ENCODE assay signal across 9 cellular contexts in the genomic region with DNA sequence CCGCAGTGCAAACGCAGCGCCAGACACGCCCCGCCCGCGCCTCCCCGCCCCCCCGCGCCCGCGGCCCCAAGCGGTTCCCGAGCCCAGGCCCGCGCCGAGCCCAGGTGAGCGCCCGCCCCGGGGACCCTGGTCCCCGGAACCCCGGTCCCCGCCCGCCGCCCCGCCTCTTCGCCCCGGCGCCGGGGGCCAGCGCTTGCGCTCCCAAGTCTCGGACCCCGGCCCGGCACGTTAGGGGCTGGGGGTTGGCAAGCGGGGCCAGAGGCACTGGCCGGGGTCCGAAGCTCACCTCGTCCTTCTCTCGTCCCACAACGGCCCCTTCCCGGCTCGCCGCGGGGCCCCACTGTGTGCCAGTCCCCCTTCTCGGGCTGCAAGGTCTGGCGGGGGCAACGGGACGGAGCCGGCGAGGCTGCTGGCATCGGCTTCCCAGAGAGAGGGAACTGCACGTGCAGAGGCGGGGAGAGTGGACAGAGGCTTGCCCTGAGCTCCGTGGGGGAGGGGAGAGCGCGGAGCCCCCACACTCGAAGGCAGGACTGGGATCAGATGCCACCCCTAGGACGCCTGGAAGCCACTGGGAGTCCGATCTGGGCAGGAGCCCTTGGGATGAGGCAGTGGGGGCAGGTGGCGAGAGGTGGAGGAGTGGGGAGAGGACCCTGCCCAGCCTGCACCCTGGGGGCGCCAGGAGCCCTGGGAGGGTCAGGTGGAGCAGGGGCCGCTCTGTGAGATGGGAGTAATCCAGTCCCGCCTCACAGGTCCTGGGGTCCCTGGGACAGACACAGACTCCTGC. TPM values are rescaled to one million over a fixed set of nuclear protein-coding genes. Genes with fewer than 3 reads are reported as not detected.
DNase-seq lines count a peak whose midpoint lies in the region; ATAC-seq and TF ChIP-seq lines count a peak whose summit lies in the region.
"Had no signal": no experiment of that assay in that cellular context is flagged by ENCODE, and none has a peak within 500 bp of the region (broad histone marks: within the 10 kb centered on the region; RNA-seq: fewer than 3 reads in every experiment).

No MANE protein-coding gene starts in this region.

- intact Hi-C loops in CD14-positive monocyte (cut with micrococcal nuclease) = loop anchor here in 1 of 2 donors (10.0 kb wide), 1 partner anchor 60 kb away; no protein-coding TSS in a partner anchor
- intact Hi-C loops in heart right ventricle (cut with DNase I) = loop anchor here in 1 of 10 donors (10.0 kb wide), 2 partner anchors 50 to 90 kb away; partner anchors contain the start of gene CRKL
- intact Hi-C loops in prostate gland (cut with DNase I) = no loop called here
- intact Hi-C loops in lower leg skin (cut with DNase I; ENCODE audit: low total_unique reads) = no loop called here

- H3K36me3 ChIP-seq in heart right ventricle = no peaks in the 10 kb centered on the region
- no peaks in the 10 kb centered on the region for H3K36me3 ChIP-seq in prostate gland

- ATAC-seq in T-helper 17 cell = peak; percentile 54
- ATAC-seq in heart right ventricle = peak in 1 of 8 donors; percentile 14
- no peak for ATAC-seq in GM21723 (IDR thresholded peaks at IDR 0.05; ENCODE audit: unreplicated experiment)

- H3K27ac Mint-ChIP-seq in CD14-positive monocyte (no peak overlapping the region), T-helper 17 cell (no peak overlapping the region)

- DNase-seq in CD14-positive monocyte (ENCODE audit: low spot score) = no peak
- DNase-seq in T-helper 17 cell = no peak
- no peak for DNase-seq in heart right ventricle
- no peak for DNase-seq in prostate gland (ENCODE audit: low spot score)
- DNase-seq in DMS153 treated with DMSO at 0.1 percent for 48 hours (lab: John Stamatoyannopoulos, UW; ENCODE audit: unreplicated experiment) = no peak
- DNase-seq in LoVo (ENCODE audit: low spot score) = no peak
- DNase-seq in lower leg skin (ENCODE audit: low spot score in 2 of 2) = no peak

- peaks cover 0 to 9% (median 0%) of the 10 kb centered on the region in 7 donors for H3K9me3 Mint-ChIP-seq in CD14-positive monocyte

- H3K4me1 Mint-ChIP-seq in CD14-positive monocyte (peaks cover 59% of the 10 kb centered on the region), T-helper 17 cell (peaks cover 12% of the 10 kb centered on the region)

- H3K4me1 ChIP-seq in heart right ventricle (peaks cover 3 to 30% (median 10%) of the 10 kb centered on the region in 9 donors), prostate gland (replicated peaks) (no peaks in the 10 kb centered on the region)

- H3K36me3 Mint-ChIP-seq in CD14-positive monocyte (peaks cover 16% of the 10 kb centered on the region in 2 donors), T-helper 17 cell (ENCODE audit: low read depth) (no peaks in the 10 kb centered on the region)

- H3K4me3 Mint-ChIP-seq in CD14-positive monocyte (peak overlapping the region; percentile 71 to 80), T-helper 17 cell (peak overlapping the region; percentile 76)

- peaks cover 0 to 36% (median 16%) of the 10 kb centered on the region in 7 donors for H3K27me3 ChIP-seq in heart right ventricle
- H3K27me3 ChIP-seq in prostate gland (replicated peaks; ENCODE audit: insufficient read depth) = no peaks in the 10 kb centered on the region

- 10 to 16% methylated on average over 35 to 61 of the region's 65 CpGs for WGBS in heart right ventricle, 2 donors
- 18% methylated on average over 29 of the region's 65 CpGs for WGBS in prostate gland
- WGBS in lower leg skin, 2 donors = 16 to 20% methylated on average over 24 to 29 of the region's 65 CpGs

- TF ChIP-seq CTCF in CD14-positive monocyte (IDR thresholded peaks at IDR 0.05) (no peak), heart right ventricle (IDR thresholded peaks at IDR 0.05) (no peak), prostate gland (IDR thresholded peaks at IDR 0.05) (no peak), lower leg skin (IDR thresholded peaks at IDR 0.05) (no peak)

- H3K9me3 ChIP-seq in T-helper 17 cell (ENCODE audit: control insufficient read depth, low read length, poor library complexity, severe bottlenecking) (no peaks in the 10 kb centered on the region), heart right ventricle (no peaks in the 10 kb centered on the region), prostate gland (no peaks in the 10 kb centered on the region)

- no peak overlapping the region for H3K27ac ChIP-seq in heart right ventricle
- H3K27ac ChIP-seq in prostate gland = no peak overlapping the region

- H3K4me3 ChIP-seq in heart right ventricle (peak overlapping the region in 9 of 10 donors; percentile 36 to 48 (median 42)), prostate gland (peak overlapping the region; percentile 27 to 40), lower leg skin (ENCODE audit: low read depth, poor library complexity, severe bottlenecking) (no peak overlapping the region)

- TF ChIP-seq POLR2A in prostate gland (IDR thresholded peaks at IDR 0.05) = no peak
- no peak for TF ChIP-seq POLR2A in lower leg skin (IDR thresholded peaks at IDR 0.05)

- H3K27me3 Mint-ChIP-seq in CD14-positive monocyte (ENCODE audit: low read depth in 3 of 3) (peaks cover 18 to 29% (median 26%) of the 10 kb centered on the region in 3 donors), T-helper 17 cell (peaks cover 5% of the 10 kb centered on the region)

RNA-seq across cellular contexts. Expression of gene AIFM3, which starts 1.8 kb away (rescaled TPM):
- polyA plus RNA-seq in CD14-positive monocyte = 1 to 10 TPM; 2.1 to 2.3 TPM
- total RNA-seq in T-helper 17 cell = 1 to 10 TPM in 1 of 2 donors, under 1 TPM in 1; 0.34 to 1.2 TPM
- total RNA-seq in heart right ventricle = 1 to 10 TPM in 3 of 10 donors, under 1 TPM in 6, not detected in 1; 0.24 to 1.5 (median 0.50) TPM
- polyA plus RNA-seq in heart right ventricle = 1 to 10 TPM in 1 of 2 donors, under 1 TPM in 1; 0.29 to 1.5 TPM
- total RNA-seq in prostate gland = 1 to 10 TPM; 1.4 to 1.8 TPM
- 1 to 10 TPM in 2 of 4 donors, under 1 TPM in 1, not detected in 1; 0.15 to 3.7 (median 2.0) TPM for total RNA-seq in lower leg skin
- total RNA-seq: lung microvascular endothelial cell had no signal

RNA-seq across cellular contexts. Expression of gene LZTR1, which starts 16.8 kb away (rescaled TPM):
- 10 to 100 TPM in 1 of 2 donors, 1 to 10 TPM in 1; 7.1 to 11.5 TPM for polyA plus RNA-seq in CD14-positive monocyte
- total RNA-seq in T-helper 17 cell = 10 to 100 TPM; 49.4 to 59.3 TPM
- 10 to 100 TPM; 14.7 to 32.5 (median 23.7) TPM for total RNA-seq in heart right ventricle
- 10 to 100 TPM; 25.0 to 36.5 TPM for polyA plus RNA-seq in heart right ventricle
- total RNA-seq in prostate gland = 10 to 100 TPM; 41.5 to 48.9 TPM
- total RNA-seq in lower leg skin = 10 to 100 TPM; 25.4 to 34.9 (median 28.4) TPM

RNA-seq across cellular contexts. Expression of gene THAP7, which starts 36.6 kb away (rescaled TPM):
- polyA plus RNA-seq in CD14-positive monocyte (10 to 100 TPM; 18.4 to 22.9 TPM), heart right ventricle (10 to 100 TPM; 29.3 to 54.9 TPM)
- total RNA-seq in T-helper 17 cell (10 to 100 TPM; 41.5 to 55.6 TPM), heart right ventricle (10 to 100 TPM; 15.5 to 26.3 (median 17.5) TPM), prostate gland (10 to 100 TPM; 77.7 to 83.1 TPM), lower leg skin (10 to 100 TPM; 23.3 to 48.2 (median 45.1) TPM)

RNA-seq across cellular contexts. Expression of gene CRKL, which starts 48.1 kb away (rescaled TPM):
- 10 to 100 TPM; 29.4 to 37.5 TPM for polyA plus RNA-seq in CD14-positive monocyte
- total RNA-seq in T-helper 17 cell = 10 to 100 TPM; 40.0 to 57.0 TPM
- total RNA-seq in heart right ventricle = 10 to 100 TPM; 43.3 to 76.9 (median 56.5) TPM
- polyA plus RNA-seq in heart right ventricle = 10 to 100 TPM; 19.2 to 33.7 TPM
- 10 to 100 TPM; 41.6 to 72.0 TPM for total RNA-seq in prostate gland
- 10 to 100 TPM; 54.3 to 94.1 (median 64.9) TPM for total RNA-seq in lower leg skin

RNA-seq across cellular contexts. Expression of gene P2RX6, which starts 49.7 kb away (rescaled TPM):
- polyA plus RNA-seq in CD14-positive monocyte = not detected
- total RNA-seq in T-helper 17 cell = 1 to 10 TPM in 1 of 2 donors, under 1 TPM in 1; 0.39 to 1.0 TPM
- total RNA-seq in heart right ventricle = 1 to 10 TPM in 9 of 10 donors, under 1 TPM in 1; 0.81 to 7.7 (median 3.9) TPM
- polyA plus RNA-seq in heart right ventricle = under 1 TPM; 0.07 to 0.80 TPM
- total RNA-seq in prostate gland = 1 to 10 TPM; 4.6 to 5.5 TPM
- 1 to 10 TPM in 2 of 4 donors, under 1 TPM in 2; 0.12 to 2.6 (median 0.87) TPM for total RNA-seq in lower leg skin
- total RNA-seq: lung microvascular endothelial cell had no signal
